9 cellular contexts compared by ENCODE assay signal in the genomic region with DNA sequence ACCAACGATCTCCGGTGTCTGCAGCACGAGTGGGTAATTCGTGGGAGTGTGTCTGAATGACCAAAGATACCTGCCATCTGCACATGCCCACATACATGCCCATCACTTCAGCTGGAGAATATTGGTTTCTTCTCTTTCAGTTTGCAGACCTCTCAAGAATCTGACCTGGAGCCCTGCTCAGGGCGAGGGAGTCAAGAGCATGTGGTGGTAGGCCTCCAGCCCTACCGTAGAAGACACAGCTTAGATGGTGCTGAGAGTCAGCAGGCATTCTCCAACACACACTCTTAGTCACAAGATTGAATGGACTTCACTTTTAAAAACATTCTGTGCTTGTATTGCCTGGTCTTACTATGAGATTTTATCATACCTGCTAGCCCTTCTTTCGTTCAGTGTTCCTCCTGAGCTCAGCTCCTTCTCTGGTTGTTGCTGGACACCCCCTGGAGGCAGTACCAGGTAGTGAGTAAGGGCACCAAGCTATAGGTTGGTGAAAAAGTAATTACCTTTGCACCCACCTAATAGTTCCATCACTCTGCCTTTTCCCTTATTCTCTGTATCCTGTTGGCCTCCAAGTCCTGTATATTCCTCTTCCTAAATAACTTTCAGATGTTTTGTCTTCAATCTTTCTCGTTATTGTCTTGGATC.
DNase-seq lines count a peak whose midpoint lies in the region; ATAC-seq and TF ChIP-seq lines count a peak whose summit lies in the region.
"Had no signal": no experiment of that assay in that cellular context is flagged by ENCODE, and none has a peak within 500 bp of the region (broad histone marks: within the 10 kb centered on the region; RNA-seq: fewer than 3 reads in every experiment).

No MANE protein-coding gene starts in this region.

- H3K79me2 ChIP-seq in OCI-LY3 (ENCODE audit: low read length): no peaks in the 10 kb centered on the region

- no peak overlapping the region for H3K9ac ChIP-seq in OCI-LY3 (ENCODE audit: low read length)

- in situ Hi-C loops in transverse colon (cut with MboI; ENCODE audit: low pct_ligation_motif_present in 1 of 4, low pct_unique_long_range_greater_than_20kb in 1 of 4, low sequenced_read_pairs in 3 of 4): loop anchor here in 3 of 4 donors (10.0 to 25.0 kb wide), 3 partner anchors 230 to 437 kb away; no protein-coding TSS in a partner anchor

- H3K36me3 ChIP-seq in OCI-LY3 (replicated peaks; ENCODE audit: low read depth, low read length): no peaks in the 10 kb centered on the region
- no peaks in the 10 kb centered on the region for H3K36me3 ChIP-seq in left ventricle myocardium inferior
- H3K36me3 ChIP-seq in transverse colon: no peaks in the 10 kb centered on the region

- peak; percentile 37 for ATAC-seq in Right ventricle myocardium superior (ENCODE audit: poor library complexity)
- ATAC-seq in Right ventricle myocardium inferior: no peak

- H3K4me2 ChIP-seq in OCI-LY3 (ENCODE audit: low read length): no peak overlapping the region

- intact Hi-C loops in Right ventricle myocardium superior (cut with DNase I): loop anchor here (5.0 kb wide), 1 partner anchor 227 kb away; no protein-coding TSS in a partner anchor
- intact Hi-C loops in Right ventricle myocardium inferior (cut with DNase I): loop anchor here (2.0 to 5.0 kb wide), 2 partner anchors 228 to 437 kb away; no protein-coding TSS in a partner anchor
- intact Hi-C loops in left ventricle myocardium inferior (cut with micrococcal nuclease): loop anchor here (10.0 kb wide), 1 partner anchor 230 kb away; no protein-coding TSS in a partner anchor
- intact Hi-C loops in transverse colon (cut with DNase I; ENCODE audit: low total_unique reads): no loop called here

- H3K4me3 ChIP-seq in OCI-LY3 (ENCODE audit: low read length) (no peak overlapping the region), left ventricle myocardium inferior (no peak overlapping the region), transverse colon (no peak overlapping the region)

- no peak for TF ChIP-seq POLR2A in transverse colon (IDR thresholded peaks at IDR 0.05)

- peak; percentile 58 for TF ChIP-seq CTCF in OCI-LY3 (IDR thresholded peaks at IDR 0.05; ENCODE audit: low read depth, low read length)
- peak; percentile 63 for TF ChIP-seq CTCF in left ventricle myocardium inferior (IDR thresholded peaks at IDR 0.05; ENCODE audit: borderline replicate concordance)
- peak; percentile 42 to 72 (median 60) for TF ChIP-seq CTCF in transverse colon (IDR thresholded peaks at IDR 0.05)

- DNase-seq in Right ventricle myocardium superior (no peak), Right ventricle myocardium inferior (ENCODE audit: missing footprints) (no peak), left ventricle myocardium inferior (no peak), transverse colon (peak; percentile 41), NCI-H345 treated with DMSO at 0.1 percent for 48 hours (lab: John Stamatoyannopoulos, UW; ENCODE audit: unreplicated experiment) (no peak), NOMO-1 treated with DMSO at 0.1 percent for 48 hours (lab: John Stamatoyannopoulos, UW; ENCODE audit: unreplicated experiment) (no peak), foreskin melanocyte (no peak)
- DNase-seq: posterior cingulate gyrus had no signal

- no peak for TF ChIP-seq EP300 in transverse colon (IDR thresholded peaks at IDR 0.05; ENCODE audit: low read depth)

- no peak overlapping the region for H2AFZ ChIP-seq in OCI-LY3 (ENCODE audit: low read depth, low read length)

- H3K4me1 ChIP-seq in OCI-LY3 (ENCODE audit: low read length) (no peaks in the 10 kb centered on the region), left ventricle myocardium inferior (peaks cover 18% of the 10 kb centered on the region), transverse colon (no peaks in the 10 kb centered on the region)

- H3K27ac ChIP-seq in OCI-LY3 (ENCODE audit: low read length) (no peak overlapping the region), left ventricle myocardium inferior (replicated peaks) (no peak overlapping the region), transverse colon (no peak overlapping the region)

- H3K9me3 ChIP-seq in OCI-LY3 (ENCODE audit: insufficient read depth, low read length) (no peaks in the 10 kb centered on the region), left ventricle myocardium inferior (replicated peaks) (no peaks in the 10 kb centered on the region), transverse colon (no peaks in the 10 kb centered on the region)

- H4K20me1 ChIP-seq in OCI-LY3 (ENCODE audit: insufficient read depth, low read length): no peaks in the 10 kb centered on the region

- 63 to 74% methylated on average over 7 to 8 of the region's 8 CpGs for WGBS in transverse colon (ENCODE audit: low coverage in 1 of 2), 2 donors

- H3K27me3 ChIP-seq in OCI-LY3 (ENCODE audit: low read depth, low read length): peaks cover 13% of the 10 kb centered on the region
- no peaks in the 10 kb centered on the region for H3K27me3 ChIP-seq in left ventricle myocardium inferior (ENCODE audit: low read depth)
- H3K27me3 ChIP-seq in transverse colon: peaks cover 2% of the 10 kb centered on the region
